Comparison of ENCODE assay signal across 8 cellular contexts in genomic region chr2:110678457-110679336, GRCh38. TPM values are rescaled to one million over a fixed set of nuclear protein-coding genes. Genes with fewer than 3 reads are reported as not detected.
DNase-seq lines count a peak whose midpoint lies in the region; ATAC-seq, FAIRE-seq and TF ChIP-seq lines count a peak whose summit lies in the region.

No MANE protein-coding gene starts in this region.

- H3K9me3 ChIP-seq in MG63, result no peaks in the 10 kb centered on the region

- peak overlapping the region; percentile 91 for H3K4me3 Mint-ChIP-seq in activated CD8-positive, alpha-beta T cell treated with anti-CD3 and anti-CD28 coated beads for 36 hours
- peak overlapping the region; percentile 83 to 100 (median 96) for H3K4me3 Mint-ChIP-seq in naive B cell

- ATAC-seq in activated CD8-positive, alpha-beta T cell treated with anti-CD3 and anti-CD28 coated beads for 36 hours, result peak; percentile 3
- ATAC-seq in naive B cell (ENCODE audit: low read depth in 2 of 2) (no peak), GM21619 (IDR thresholded peaks at IDR 0.05; ENCODE audit: unreplicated experiment) (no peak)

- POLR2A ChIA-PET in activated CD8-positive, alpha-beta T cell treated with anti-CD3 and anti-CD28 coated beads for 36 hours (lab: Charles Lee), result no interaction called here

- TF ChIP-seq CTCF in activated CD8-positive, alpha-beta T cell treated with anti-CD3 and anti-CD28 coated beads for 36 hours (IDR thresholded peaks at IDR 0.05), result no peak

- intact Hi-C loops in activated CD8-positive, alpha-beta T cell treated with anti-CD3 and anti-CD28 coated beads for 36 hours (cut with micrococcal nuclease), result loop anchor here (5.0 kb wide), 1 partner anchor 69 kb away; no protein-coding TSS in a partner anchor

- peaks cover 6% of the 10 kb centered on the region for H3K36me3 ChIP-seq in MG63

- peak overlapping the region; percentile 95 for H3K27ac Mint-ChIP-seq in activated CD8-positive, alpha-beta T cell treated with anti-CD3 and anti-CD28 coated beads for 36 hours
- peak overlapping the region; percentile 79 to 98 (median 96) for H3K27ac Mint-ChIP-seq in naive B cell

- FAIRE-seq in urothelium cell line (lab: Jason Lieb, UNC), result no peak

- peak overlapping the region; percentile 86 for H3K4me3 ChIP-seq in MG63

- peaks cover 25% of the 10 kb centered on the region for H3K4me1 Mint-ChIP-seq in activated CD8-positive, alpha-beta T cell treated with anti-CD3 and anti-CD28 coated beads for 36 hours (ENCODE audit: low read depth)
- peaks cover 21 to 31% (median 27%) of the 10 kb centered on the region in 3 donors for H3K4me1 Mint-ChIP-seq in naive B cell

- peak; percentile 78 for TF ChIP-seq POLR2A in erythroblast (IDR thresholded peaks at IDR 0.05; ENCODE audit: low read length)

- peaks cover 20% of the 10 kb centered on the region for H3K36me3 Mint-ChIP-seq in activated CD8-positive, alpha-beta T cell treated with anti-CD3 and anti-CD28 coated beads for 36 hours (ENCODE audit: low read depth)
- H3K36me3 Mint-ChIP-seq in naive B cell, result no peaks in the 10 kb centered on the region

- no peaks in the 10 kb centered on the region for H3K9me3 Mint-ChIP-seq in activated CD8-positive, alpha-beta T cell treated with anti-CD3 and anti-CD28 coated beads for 36 hours
- no peaks in the 10 kb centered on the region for H3K9me3 Mint-ChIP-seq in naive B cell

- H3K27me3 ChIP-seq in MG63, result no peaks in the 10 kb centered on the region

- peak; percentile 1 for DNase-seq in DMS153 treated with DMSO at 0.1 percent for 48 hours (lab: John Stamatoyannopoulos, UW; ENCODE audit: unreplicated experiment)
- DNase-seq in DMS153 (lab: John Stamatoyannopoulos, UW), result no peak
- peak; percentile 13 for DNase-seq in MG63
- peak; percentile 35 for DNase-seq in activated CD8-positive, alpha-beta T cell treated with anti-CD3 and anti-CD28 coated beads for 36 hours
- peak; percentile 75 to 79 for DNase-seq in erythroblast (lab: John Stamatoyannopoulos, UW)
- DNase-seq in naive B cell, result peak; percentile 27
- peak; percentile 53 for DNase-seq in urothelium cell line (ENCODE audit: low spot score)

- peaks cover 5% of the 10 kb centered on the region for H3K27me3 Mint-ChIP-seq in activated CD8-positive, alpha-beta T cell treated with anti-CD3 and anti-CD28 coated beads for 36 hours
- no peaks in the 10 kb centered on the region for H3K27me3 Mint-ChIP-seq in naive B cell

- CTCF ChIA-PET in activated CD8-positive, alpha-beta T cell treated with anti-CD3 and anti-CD28 coated beads for 36 hours (lab: Charles Lee), result interaction anchor here (1.0 to 4.2 kb wide), 4 partner anchors 57 to 76 kb away, joined by 3 to 25 read pairs (median 4); no protein-coding TSS in a partner anchor

RNA-seq across cellular contexts. Expression of gene BUB1, which starts 0.8 kb away (rescaled TPM):
- total RNA-seq in MG63 (2014; rRNA removed; shearing (Covaris generic); ENCODE audit: low replicate concordance), result 54.3 and 87.3 TPM in 2 replicates
- total RNA-seq in activated CD8-positive, alpha-beta T cell treated with anti-CD3 and anti-CD28 coated beads for 36 hours, result 100 to 1,000 TPM; 102 to 111 TPM
- 1 to 10 TPM in 2 of 6 donors, under 1 TPM in 3, not detected in 1; 0.63 to 1.8 (median 0.97) TPM for polyA plus RNA-seq in naive B cell (ENCODE audit: low read depth in 6 of 6)

RNA-seq across cellular contexts. Expression of gene ACOXL, which starts 53.7 kb away (rescaled TPM):
- not detected in 2 replicates for total RNA-seq in MG63 (2014; rRNA removed; shearing (Covaris generic); ENCODE audit: low replicate concordance)
- total RNA-seq in activated CD8-positive, alpha-beta T cell treated with anti-CD3 and anti-CD28 coated beads for 36 hours, result under 1 TPM; 0.14 to 0.56 TPM
- not detected for polyA plus RNA-seq in naive B cell (ENCODE audit: low read depth in 6 of 6)
